Comparison of ENCODE assay signal across 1 cellular context in genomic region chr19:18221815-18222725, GRCh38.
TF ChIP-seq lines count a peak whose summit lies in the region.

No MANE protein-coding gene starts in this region.

TF ChIP-seq in K562, 482 proteins besides CTCF, POLR2A, EP300 and RAD21 (continued from another document):
- TF ChIP-seq ZNF398 (CRISPR knock-in tag; IDR thresholded peaks at IDR 0.05): no peak
- TF ChIP-seq HOXB6 (CRISPR knock-in tag; IDR thresholded peaks at IDR 0.05; ENCODE audit: borderline replicate concordance): no peak
- TF ChIP-seq DLX4 (CRISPR knock-in tag; IDR thresholded peaks at IDR 0.05): no peak
- 0 out of 2 replicates have a peak, but pooled peaks have one; percentile 14 for TF ChIP-seq SMARCA5 (IDR thresholded peaks at IDR 0.05)
- no peak for TF ChIP-seq ZNF740 (CRISPR knock-in tag; IDR thresholded peaks at IDR 0.05)
- TF ChIP-seq ZNF740 (tag; IDR thresholded peaks at IDR 0.05): no peak
- no peak for TF ChIP-seq ZKSCAN3 (CRISPR knock-in tag; IDR thresholded peaks at IDR 0.05)
- TF ChIP-seq ZFP1 (CRISPR knock-in tag; IDR thresholded peaks at IDR 0.05): no peak
- TF ChIP-seq HDAC1 (IDR thresholded peaks at IDR 0.05): no peak
- TF ChIP-seq NR4A1 (CRISPR knock-in tag; IDR thresholded peaks at IDR 0.05): no peak
- TF ChIP-seq NR4A1 (tag; IDR thresholded peaks at IDR 0.05): no peak
- 0 out of 2 replicates have a peak, but pooled peaks have one; percentile 32 for TF ChIP-seq CXXC5 (CRISPR knock-in tag; IDR thresholded peaks at IDR 0.05)
- no peak for TF ChIP-seq CHD4 (IDR thresholded peaks at IDR 0.05; ENCODE audit: insufficient read depth, insufficient replicate concordance, low read depth, low read length, poor library complexity, severe bottlenecking)
- no peak for TF ChIP-seq ZNF584 (CRISPR knock-in tag; IDR thresholded peaks at IDR 0.05; ENCODE audit: low read depth)
- TF ChIP-seq UBTF (IDR thresholded peaks at IDR 0.05; ENCODE audit: borderline replicate concordance in 1 of 2, low read depth in 2 of 2, low read length in 2 of 2): 0 out of 4 replicates have a peak, but pooled peaks of 1 of the 2 experiments have one; percentile 29
- no peak for TF ChIP-seq SUPT5H (IDR thresholded peaks at IDR 0.05)
- TF ChIP-seq HNRNPH1 (optimal IDR thresholded peaks at IDR 0.05; ENCODE audit: low read depth, low read length): no peak
- 0 out of 2 replicates have a peak, but pooled peaks have one; percentile 25 for TF ChIP-seq ZBTB33 (CRISPR knock-in tag; IDR thresholded peaks at IDR 0.05)
- TF ChIP-seq CBFA2T2 (conservative IDR thresholded peaks at IDR 0.05): 0 out of 2 replicates have a peak, but pooled peaks have one; percentile 2
- TF ChIP-seq PBX2 (CRISPR knock-in tag; IDR thresholded peaks at IDR 0.05; ENCODE audit: low read depth): no peak
- no peak for TF ChIP-seq PBX2 (tag; conservative IDR thresholded peaks at IDR 0.05; ENCODE audit: low read depth)
- TF ChIP-seq ZNF512 (tag; IDR thresholded peaks at IDR 0.05): peak; percentile 77
- no peak for TF ChIP-seq HBP1 (CRISPR knock-in tag; IDR thresholded peaks at IDR 0.05)
- TF ChIP-seq ZNF384 (IDR thresholded peaks at IDR 0.05; ENCODE audit: low read depth, low read length): peak; percentile 41; the same call in 1 of the 2 replicates
- TF ChIP-seq POLR2G (IDR thresholded peaks at IDR 0.05; ENCODE audit: low read depth, low read length): peak; percentile 56
- no peak for TF ChIP-seq SNAPC5 (CRISPR knock-in tag; IDR thresholded peaks at IDR 0.05)
- TF ChIP-seq ZSCAN29 (IDR thresholded peaks at IDR 0.05): 0 out of 2 replicates have a peak, but pooled peaks have one; percentile 60
- 0 out of 2 replicates have a peak, but pooled peaks have one; percentile 24 for TF ChIP-seq GABPB1 (CRISPR knock-in tag; IDR thresholded peaks at IDR 0.05)
- peak; percentile 25; the same call in 1 of the 2 replicates for TF ChIP-seq L3MBTL2 (IDR thresholded peaks at IDR 0.05)
- no peak for TF ChIP-seq PHTF2 (CRISPR knock-in tag; IDR thresholded peaks at IDR 0.05)
- peak; percentile 28 for TF ChIP-seq TAF1 (IDR thresholded peaks at IDR 0.05; ENCODE audit: control insufficient read depth, extremely low read depth, insufficient read depth, low read length, severe bottlenecking)
- no peak for TF ChIP-seq ARHGAP35 (IDR thresholded peaks at IDR 0.05; ENCODE audit: partially characterized antibody)
- no peak for TF ChIP-seq ZNF785 (CRISPR knock-in tag; IDR thresholded peaks at IDR 0.05)
